ENCODE assay signal across 8 cellular contexts in genomic region chr5:115542076-115542475, GRCh38. TPM values are rescaled to one million over a fixed set of nuclear protein-coding genes. Genes with fewer than 3 reads are reported as not detected.
DNase-seq lines count a peak whose midpoint lies in the region; ATAC-seq and TF ChIP-seq lines count a peak whose summit lies in the region.

No MANE protein-coding gene starts in this region.

- no peak overlapping the region for H3K27ac ChIP-seq in thymus (ENCODE audit: low read depth)

- H3K27me3 Mint-ChIP-seq in activated CD4-positive, alpha-beta T cell treated with anti-CD3 and anti-CD28 coated beads, Interleukin-2, amount 10 ng/mL, durations not matched to agents 24 days and 14 days = no peaks in the 10 kb centered on the region
- no peaks in the 10 kb centered on the region for H3K27me3 Mint-ChIP-seq in activated CD8-positive, alpha-beta T cell treated with anti-CD3 and anti-CD28 coated beads for 36 hours
- peaks cover 0 to 9% (median 2%) of the 10 kb centered on the region in 3 donors for H3K27me3 Mint-ChIP-seq in immature natural killer cell (ENCODE audit: low read depth in 3 of 3)

- POLR2A ChIA-PET in activated CD8-positive, alpha-beta T cell treated with anti-CD3 and anti-CD28 coated beads for 36 hours (lab: Charles Lee) = no interaction called here

- no peaks in the 10 kb centered on the region for H3K9me3 ChIP-seq in thymus (ENCODE audit: control insufficient read depth)

- H3K36me3 Mint-ChIP-seq in activated CD4-positive, alpha-beta T cell treated with anti-CD3 and anti-CD28 coated beads, Interleukin-2, amount 10 ng/mL, durations not matched to agents 24 days and 14 days (ENCODE audit: low read depth) = peaks cover 69% of the 10 kb centered on the region
- peaks cover 72% of the 10 kb centered on the region for H3K36me3 Mint-ChIP-seq in activated CD8-positive, alpha-beta T cell treated with anti-CD3 and anti-CD28 coated beads for 36 hours (ENCODE audit: low read depth)
- peaks cover 4 to 18% (median 8%) of the 10 kb centered on the region in 3 donors for H3K36me3 Mint-ChIP-seq in immature natural killer cell

- no peak for DNase-seq in activated CD4-positive, alpha-beta T cell treated with anti-CD3 and anti-CD28 coated beads, Interleukin-2, amount 10 ng/mL, durations not matched to agents 24 days and 14 days
- no peak for DNase-seq in activated CD4-positive, alpha-beta T cell treated with anti-CD3 and anti-CD28 coated beads for 1 hour
- no peak for DNase-seq in activated CD8-positive, alpha-beta T cell treated with anti-CD3 and anti-CD28 coated beads for 36 hours
- DNase-seq in immature natural killer cell (no peak), GF-D8 (lab: John Stamatoyannopoulos, UW) (no peak), NOMO-1 treated with DMSO at 0.1 percent for 48 hours (lab: John Stamatoyannopoulos, UW; ENCODE audit: unreplicated experiment) (no peak)

- peaks cover 9% of the 10 kb centered on the region for H3K9me3 Mint-ChIP-seq in activated CD4-positive, alpha-beta T cell treated with anti-CD3 and anti-CD28 coated beads, Interleukin-2, amount 10 ng/mL, durations not matched to agents 24 days and 14 days
- peaks cover 7% of the 10 kb centered on the region for H3K9me3 Mint-ChIP-seq in activated CD8-positive, alpha-beta T cell treated with anti-CD3 and anti-CD28 coated beads for 36 hours
- H3K9me3 Mint-ChIP-seq in immature natural killer cell = no peaks in the 10 kb centered on the region

- peaks cover 54% of the 10 kb centered on the region for H3K4me1 Mint-ChIP-seq in activated CD4-positive, alpha-beta T cell treated with anti-CD3 and anti-CD28 coated beads, Interleukin-2, amount 10 ng/mL, durations not matched to agents 24 days and 14 days
- H3K4me1 Mint-ChIP-seq in activated CD8-positive, alpha-beta T cell treated with anti-CD3 and anti-CD28 coated beads for 36 hours (ENCODE audit: low read depth) = peaks cover 58% of the 10 kb centered on the region
- peaks cover 70 to 76% of the 10 kb centered on the region in 2 donors for H3K4me1 Mint-ChIP-seq in immature natural killer cell

- TF ChIP-seq CTCF in activated CD8-positive, alpha-beta T cell treated with anti-CD3 and anti-CD28 coated beads for 36 hours (IDR thresholded peaks at IDR 0.05) = no peak

- no peak for ATAC-seq in activated CD8-positive, alpha-beta T cell treated with anti-CD3 and anti-CD28 coated beads for 36 hours
- ATAC-seq in HG02678 (IDR thresholded peaks at IDR 0.05; ENCODE audit: unreplicated experiment) = no peak

- no peaks in the 10 kb centered on the region for H3K27me3 ChIP-seq in thymus (ENCODE audit: control insufficient read depth, insufficient read depth)

- intact Hi-C loops in activated CD4-positive, alpha-beta T cell treated with anti-CD3 and anti-CD28 coated beads, Interleukin-2, amount 10 ng/mL, durations not matched to agents 24 days and 14 days (cut with micrococcal nuclease) = loop anchor here (2.0 to 10.0 kb wide), 2 partner anchors 13 to 367 kb away; no protein-coding TSS in a partner anchor
- intact Hi-C loops in activated CD8-positive, alpha-beta T cell treated with anti-CD3 and anti-CD28 coated beads for 36 hours (cut with micrococcal nuclease) = loop anchor here (5.0 kb wide), 1 partner anchor 80 kb away; no protein-coding TSS in a partner anchor

- no peaks in the 10 kb centered on the region for H3K36me3 ChIP-seq in thymus (ENCODE audit: control insufficient read depth, insufficient read depth)

- H3K4me1 ChIP-seq in thymus (ENCODE audit: control insufficient read depth, insufficient read depth, low read length) = peaks cover 8% of the 10 kb centered on the region

- H3K27ac Mint-ChIP-seq in activated CD4-positive, alpha-beta T cell treated with anti-CD3 and anti-CD28 coated beads, Interleukin-2, amount 10 ng/mL, durations not matched to agents 24 days and 14 days = peak overlapping the region; percentile 14
- H3K27ac Mint-ChIP-seq in activated CD8-positive, alpha-beta T cell treated with anti-CD3 and anti-CD28 coated beads for 36 hours = no peak overlapping the region
- peak overlapping the region; percentile 41 to 98 (median 96) for H3K27ac Mint-ChIP-seq in immature natural killer cell

- 67% methylated on average over 3 of the region's 3 CpGs for WGBS in thymus

- H3K4me3 Mint-ChIP-seq in activated CD4-positive, alpha-beta T cell treated with anti-CD3 and anti-CD28 coated beads, Interleukin-2, amount 10 ng/mL, durations not matched to agents 24 days and 14 days = peak overlapping the region; percentile 99
- H3K4me3 Mint-ChIP-seq in activated CD8-positive, alpha-beta T cell treated with anti-CD3 and anti-CD28 coated beads for 36 hours = peak overlapping the region; percentile 96
- H3K4me3 Mint-ChIP-seq in immature natural killer cell = peak overlapping the region; percentile 88 to 99 (median 97)

- peak overlapping the region; percentile 100 for H3K4me3 ChIP-seq in thymus (ENCODE audit: low read length)

- CTCF ChIA-PET in activated CD8-positive, alpha-beta T cell treated with anti-CD3 and anti-CD28 coated beads for 36 hours (lab: Charles Lee) = interaction anchor here (1.5 kb wide), 1 partner anchor 25 kb away, joined by 3 read pairs; no protein-coding TSS in a partner anchor

RNA-seq across cellular contexts. Expression of gene FEM1C, which starts 2.5 kb away (rescaled TPM):
- 13.9 and 14.6 TPM in 2 replicates for total RNA-seq in activated CD4-positive, alpha-beta T cell treated with anti-CD3 and anti-CD28 coated beads, Interleukin-2, amount 10 ng/mL, durations not matched to agents 24 days and 14 days
- 10 to 100 TPM; 16.6 to 16.7 TPM for total RNA-seq in activated CD8-positive, alpha-beta T cell treated with anti-CD3 and anti-CD28 coated beads for 36 hours
- 1 to 10 TPM in 2 of 3 donors, under 1 TPM in 1; 0.73 to 2.0 (median 1.5) TPM for polyA plus RNA-seq in immature natural killer cell
- 8.1 TPM for polyA plus RNA-seq in thymus
